ENCODE assay signal across 14 cellular contexts in the genomic region with DNA sequence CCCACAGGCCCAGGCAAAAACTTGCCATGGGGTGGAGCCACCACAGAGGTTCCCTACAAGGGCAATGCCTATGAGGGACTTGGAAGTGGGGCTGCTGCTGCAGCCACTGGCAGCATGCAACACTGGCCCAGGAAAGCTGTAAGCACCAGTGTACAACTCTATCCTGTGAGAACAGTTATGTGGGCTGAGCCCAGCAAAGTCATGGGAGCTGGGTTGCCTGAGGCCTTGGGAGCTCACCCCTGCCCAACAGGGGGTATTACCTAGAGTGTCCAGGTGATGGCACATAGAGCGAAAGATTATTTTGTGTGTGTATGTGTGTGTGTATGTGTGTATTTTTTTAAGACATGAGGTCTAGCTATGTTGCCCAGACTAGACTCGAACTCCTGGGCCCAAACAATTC. TPM values are rescaled to one million over a fixed set of nuclear protein-coding genes. Genes with fewer than 3 reads are reported as not detected.
A peak's percentile ranks its signal among the peaks of the same experiment; 100 is the strongest.
DNase-seq lines count a peak whose midpoint lies in the region; ATAC-seq and TF ChIP-seq lines count a peak whose summit lies in the region.
"Had no signal": no experiment of that assay in that cellular context is flagged by ENCODE, and none has a peak within 500 bp of the region (broad histone marks: within the 10 kb centered on the region; RNA-seq: fewer than 3 reads in every experiment).

No MANE protein-coding gene starts in this region.

- H3K4me1 ChIP-seq in PC-9 (replicated peaks; ENCODE audit: insufficient read depth), result no peaks in the 10 kb centered on the region
- H3K4me1 ChIP-seq in osteoblast (ENCODE audit: insufficient read depth, low read length), result peaks cover 16% of the 10 kb centered on the region

- BruUV-seq in PC-9 (replicated peaks; lab: Mats Ljungman, UMichigan), result no TSS peak

- H3K4me1 Mint-ChIP-seq in HFFc6 (ENCODE audit: low read depth), result peaks cover 53% of the 10 kb centered on the region
- H3K4me1 Mint-ChIP-seq in mesothelial cell of epicardium, result no peaks in the 10 kb centered on the region
- H3K4me1 Mint-ChIP-seq: B cell, IgD-negative memory B cell had no signal

- no peaks in the 10 kb centered on the region for H3K9me3 ChIP-seq in PC-9 (ENCODE audit: insufficient read depth, low read depth)
- no peaks in the 10 kb centered on the region for H3K9me3 ChIP-seq in osteoblast (ENCODE audit: low read depth, low read length)

- H3K36me3 Mint-ChIP-seq in HFFc6 (ENCODE audit: low read depth) (peaks cover 48% of the 10 kb centered on the region), mesothelial cell of epicardium (peaks cover 20% of the 10 kb centered on the region)

- no peaks in the 10 kb centered on the region for H3K9me2 ChIP-seq in PC-9 (ENCODE audit: insufficient read depth)

- H3K27ac ChIP-seq in PC-9 (0 out of 2 replicates have a peak overlapping the region, but pooled peaks have one; percentile 2), osteoblast (ENCODE audit: low read depth, low read length) (no peak overlapping the region)
- H3K27ac ChIP-seq: C4-2B had no signal

- H3K79me2 ChIP-seq in PC-9 (ENCODE audit: low read depth) (peaks cover 96% of the 10 kb centered on the region), osteoblast (ENCODE audit: insufficient read depth, low read length) (peaks cover 79% of the 10 kb centered on the region)

- H3K27ac Mint-ChIP-seq in HFFc6 (0 out of 2 replicates have a peak overlapping the region, but pooled peaks have one; percentile 36), mesothelial cell of epicardium (no peak overlapping the region)
- H3K27ac Mint-ChIP-seq: B cell; CD4-positive, alpha-beta memory T cell had no signal

- no peak for TF ChIP-seq CTCF in HFFc6 (IDR thresholded peaks at IDR 0.05)
- no peak for TF ChIP-seq CTCF in PC-9 (conservative IDR thresholded peaks at IDR 0.05)
- no peak for TF ChIP-seq CTCF in mesothelial cell of epicardium (IDR thresholded peaks at IDR 0.05; ENCODE audit: unreplicated experiment)
- no peak for TF ChIP-seq CTCF in osteoblast (IDR thresholded peaks at IDR 0.05; ENCODE audit: extremely low read depth, low read depth, low read length)

- peaks cover 27% of the 10 kb centered on the region for H3K9me3 Mint-ChIP-seq in HFFc6
- H3K9me3 Mint-ChIP-seq in mesothelial cell of epicardium, result peaks cover 19% of the 10 kb centered on the region

- peak; percentile 26 for ATAC-seq in esophagus mucosa
- ATAC-seq: HCT116 had no signal

- H2AFZ ChIP-seq in PC-9 (no peak overlapping the region), osteoblast (ENCODE audit: low read length) (no peak overlapping the region)

- H3F3A ChIP-seq in PC-9 (ENCODE audit: insufficient read depth, low read depth), result peaks cover 26% of the 10 kb centered on the region

- H3K4me3 ChIP-seq in PC-9 (no peak overlapping the region), osteoblast (ENCODE audit: insufficient read depth, low read length) (no peak overlapping the region)

- POLR2A ChIA-PET in PC-9 (lab: Charles Lee; ENCODE audit: unreplicated experiment), result no interaction called here

- H4K20me1 ChIP-seq in PC-9 (ENCODE audit: insufficient read depth), result peaks cover 62% of the 10 kb centered on the region
- peaks cover 3% of the 10 kb centered on the region for H4K20me1 ChIP-seq in osteoblast (ENCODE audit: insufficient read depth, low read length)

- no peaks in the 10 kb centered on the region; the same call in 1 of the 2 replicates for H3K27me3 Mint-ChIP-seq in HFFc6 (ENCODE audit: insufficient read depth)
- no peaks in the 10 kb centered on the region for H3K27me3 Mint-ChIP-seq in mesothelial cell of epicardium (ENCODE audit: low read depth)
- H3K27me3 Mint-ChIP-seq: IgD-negative memory B cell had no signal

- CTCF ChIA-PET in PC-9 (lab: Charles Lee), result no interaction called here

- no peak overlapping the region; the same call in 1 of the 2 replicates for H3K4me3 Mint-ChIP-seq in HFFc6
- H3K4me3 Mint-ChIP-seq in mesothelial cell of epicardium, result no peak overlapping the region
- H3K4me3 Mint-ChIP-seq: B cell; CD4-positive, alpha-beta memory T cell had no signal

- no peak overlapping the region for H3K4me2 ChIP-seq in PC-9
- no peak overlapping the region for H3K4me2 ChIP-seq in osteoblast (ENCODE audit: insufficient read depth, low read length)

- DNase-seq in HFFc6, result no peak
- no peak for DNase-seq in PC-9
- DNase-seq in mesothelial cell of epicardium (ENCODE audit: low spot score in 2 of 2, unreplicated experiment in 2 of 2), result no peak
- DNase-seq in activated naive CD4-positive, alpha-beta T cell treated with anti-CD3 and anti-CD28 coated beads, Interleukin-2, amount 50 U/mL, for 16 hours, result no peak
- DNase-seq in osteoblast (ENCODE audit: insufficient read length, low spot score, missing footprints), result no peak
- DNase-seq in head of caudate nucleus, result no peak
- DNase-seq: CD4-positive, alpha-beta memory T cell; DMS79 treated with DMSO at 0.1 percent for 48 hours; GDM1 had no signal

- H3K36me3 ChIP-seq in PC-9 (ENCODE audit: low read depth) (no peaks in the 10 kb centered on the region), osteoblast (ENCODE audit: insufficient read depth, low read length) (no peaks in the 10 kb centered on the region)

- intact Hi-C loops in PC-9 (cut with micrococcal nuclease; ENCODE audit: unreplicated experiment), result no loop called here
- intact Hi-C loops in head of caudate nucleus (cut with DNase I), result no loop called here

- no peaks in the 10 kb centered on the region for H3K27me3 ChIP-seq in PC-9 (ENCODE audit: insufficient read depth, low read depth)
- no peaks in the 10 kb centered on the region for H3K27me3 ChIP-seq in osteoblast (ENCODE audit: insufficient read depth, low read length)

RNA-seq across cellular contexts. Expression of a gene that starts 57.0 kb away (rescaled TPM):
- total RNA-seq in HFFc6 (2021; fragmentation: NEBNext Ultra II Directional; extraction: Animal tissue kit (Norgen Biotek cat#: 25700)), result 100 to 1,000 TPM in 1 of 6 experiments, 10 to 100 TPM in 5; 65.7 to 103 (median 73.4) TPM
- total RNA-seq in PC-9 (2021), result 95.8 and 122 TPM in 2 replicates
- 28.2 TPM for total RNA-seq in esophagus mucosa
- total RNA-seq in mesothelial cell of epicardium, result 95.2 to 98.1 TPM (median 96.8 TPM) in 3 replicates
- 48.9 and 82.5 TPM in 2 replicates for total RNA-seq in osteoblast
